ENCODE assay signal across 21 cellular contexts in the genomic region with DNA sequence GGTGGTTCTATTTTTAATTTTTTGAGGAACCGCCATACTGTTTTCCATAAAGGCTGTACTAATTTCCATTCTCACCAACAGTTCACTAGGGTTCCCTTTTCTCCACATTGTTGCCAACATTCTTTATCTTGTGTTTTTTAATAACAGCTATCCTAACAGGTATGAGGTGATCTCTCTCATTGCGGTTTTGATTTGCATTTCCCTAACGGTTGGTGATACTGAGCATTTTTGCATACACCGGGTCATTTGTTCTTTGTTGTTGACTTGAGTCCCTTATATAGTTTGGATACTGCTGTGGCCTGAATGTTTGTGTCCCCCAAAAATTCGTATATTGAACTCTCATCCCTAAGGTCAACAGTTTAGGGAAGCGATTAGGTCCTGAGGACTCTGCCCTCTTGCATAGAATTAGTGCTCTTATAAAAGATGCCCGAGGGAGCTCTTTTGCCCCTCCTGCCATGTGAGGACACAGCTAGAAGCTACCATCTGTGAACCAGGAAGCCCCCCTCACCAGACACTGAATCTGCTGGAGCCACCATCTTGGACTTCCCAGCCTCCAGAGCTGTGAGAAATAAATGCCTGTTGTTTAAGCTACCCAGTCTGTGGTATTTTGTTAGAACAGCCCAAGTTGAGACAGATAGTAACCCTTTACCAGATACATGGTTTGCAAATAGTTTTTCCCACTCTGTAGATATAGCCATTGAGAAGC.
"Had no signal": no experiment of that assay in that cellular context is flagged by ENCODE, and none has a peak within 500 bp of the region (broad histone marks: within the 10 kb centered on the region; RNA-seq: fewer than 3 reads in every experiment).

No MANE protein-coding gene starts in this region.

- DNase-seq: activated CD4-positive, alpha-beta T cell treated with anti-CD3 and anti-CD28 coated beads, Interleukin-2, amount 50 U/mL, for 1 hour; activated CD4-positive, CD25-positive, alpha-beta regulatory T cell treated with anti-CD3 and anti-CD28 coated beads, Interleukin-2, amount 50 U/mL, for 72 hours; activated naive CD4-positive, alpha-beta T cell treated with anti-CD3 and anti-CD28 coated beads, Interleukin-2, amount 50 U/mL, for 16 hours; amniotic stem cell; dermis blood vessel endothelial cell; effector memory CD4-positive, alpha-beta T cell; esophagus squamous epithelium; heart right ventricle; immature natural killer cell; kidney glomerular epithelial cell; mesenchymal stem cell; natural killer cell; sigmoid colon; stimulated activated CD4-positive, alpha-beta T cell treated with anti-CD3 and anti-CD28 coated beads, Interleukin-4, amount 100 ng/mL, for 24 hours; T-cell; T1000; testis had no signal

- H3K4me3 Mint-ChIP-seq: activated T-helper 17 cell treated with anti-CD3 and anti-CD28 coated beads, Interleukin-2, amount 50 U/mL, for 72 hours; immature natural killer cell; natural killer cell; stimulated activated memory B cell treated with anti-CD40 and anti-IgM and Interleukin-4, amounts not matched to agents 10 μg/mL and 1 μg/mL and 100 μg/mL, for 72 hours; T-cell; type B pancreatic cell had no signal

- H2AFZ ChIP-seq: parathyroid adenoma had no signal

- H3K27ac ChIP-seq: esophagus squamous epithelium, heart right ventricle, parathyroid adenoma, sigmoid colon, testis had no signal

- H3K36me3 Mint-ChIP-seq: natural killer cell had no signal

- H3K27ac Mint-ChIP-seq: stimulated activated memory B cell treated with anti-CD40 and anti-IgM and Interleukin-4, amounts not matched to agents 10 μg/mL and 1 μg/mL and 100 μg/mL, for 72 hours; T-cell; type B pancreatic cell had no signal

- H3K9ac ChIP-seq: parathyroid adenoma had no signal

- H3K9me3 ChIP-seq: esophagus squamous epithelium, heart right ventricle, sigmoid colon, testis had no signal

- ATAC-seq: activated T-helper 17 cell treated with anti-CD3 and anti-CD28 coated beads, Interleukin-2, amount 50 U/mL, for 72 hours; heart right ventricle; natural killer cell; stimulated activated memory B cell treated with anti-CD40 and anti-IgM and Interleukin-4, amounts not matched to agents 10 μg/mL and 1 μg/mL and 100 μg/mL, for 72 hours; T-cell had no signal

- H3K27me3 Mint-ChIP-seq: activated T-helper 17 cell treated with anti-CD3 and anti-CD28 coated beads, Interleukin-2, amount 50 U/mL, for 72 hours; stimulated activated memory B cell treated with anti-CD40 and anti-IgM and Interleukin-4, amounts not matched to agents 10 μg/mL and 1 μg/mL and 100 μg/mL, for 72 hours; T-cell; type B pancreatic cell had no signal

- H3K27me3 ChIP-seq: esophagus squamous epithelium, heart right ventricle, sigmoid colon, testis had no signal

- H3K9me3 Mint-ChIP-seq: activated T-helper 17 cell treated with anti-CD3 and anti-CD28 coated beads, Interleukin-2, amount 50 U/mL, for 72 hours; immature natural killer cell; natural killer cell; stimulated activated memory B cell treated with anti-CD40 and anti-IgM and Interleukin-4, amounts not matched to agents 10 μg/mL and 1 μg/mL and 100 μg/mL, for 72 hours; T-cell; type B pancreatic cell had no signal

- H3K4me3 ChIP-seq: esophagus squamous epithelium, heart right ventricle, sigmoid colon, testis had no signal
